7 cellular contexts compared by ENCODE assay signal in genomic region chr13:43880451-43880850, GRCh38. TPM values are rescaled to one million over a fixed set of nuclear protein-coding genes. Genes with fewer than 3 reads are reported as not detected.
DNase-seq lines count a peak whose midpoint lies in the region; ATAC-seq and TF ChIP-seq lines count a peak whose summit lies in the region.

No MANE protein-coding gene starts in this region.

- no peaks in the 10 kb centered on the region for H3K9me3 ChIP-seq in hepatocyte (ENCODE audit: low read depth)
- H3K9me3 ChIP-seq in uterus = no peaks in the 10 kb centered on the region

- POLR2A ChIA-PET in activated CD4-positive, alpha-beta memory T cell treated with anti-CD3 and anti-CD28 coated beads for 36 hours (lab: Charles Lee) = interaction anchor here (2.1 kb wide), 1 partner anchor 84 kb away, joined by 8 read pairs; no protein-coding TSS in a partner anchor

- H3K27ac Mint-ChIP-seq in HFFc6 = peak overlapping the region; percentile 99
- H3K27ac Mint-ChIP-seq in activated CD4-positive, alpha-beta memory T cell treated with anti-CD3 and anti-CD28 coated beads for 36 hours = peak overlapping the region; percentile 67

- H3K36me3 Mint-ChIP-seq in HFFc6 (ENCODE audit: low read depth) = peaks cover 4% of the 10 kb centered on the region; the same call in 1 of the 2 replicates
- H3K36me3 Mint-ChIP-seq in activated CD4-positive, alpha-beta memory T cell treated with anti-CD3 and anti-CD28 coated beads for 36 hours = peaks cover under 1% of the 10 kb centered on the region

- TF ChIP-seq CTCF in HFFc6 (IDR thresholded peaks at IDR 0.05) (no peak), hepatocyte (IDR thresholded peaks at IDR 0.05; ENCODE audit: poor library complexity) (no peak), uterus (IDR thresholded peaks at IDR 0.05) (no peak)

- intact Hi-C loops in activated CD4-positive, alpha-beta memory T cell treated with anti-CD3 and anti-CD28 coated beads for 36 hours (cut with micrococcal nuclease) = no loop called here
- intact Hi-C loops in uterus (cut with DNase I; ENCODE audit: low total_unique reads) = no loop called here

- H3K27me3 Mint-ChIP-seq in HFFc6 (ENCODE audit: insufficient read depth) = no peaks in the 10 kb centered on the region
- H3K27me3 Mint-ChIP-seq in activated CD4-positive, alpha-beta memory T cell treated with anti-CD3 and anti-CD28 coated beads for 36 hours = peaks cover 2% of the 10 kb centered on the region

- no peak for TF ChIP-seq POLR2A in uterus (IDR thresholded peaks at IDR 0.05)

- peak overlapping the region; percentile 88 for H2AFZ ChIP-seq in hepatocyte

- 40% methylated on average over 9 of the region's 9 CpGs for whole genome bisulfite sequencing in hepatocyte (ENCODE audit: low lambda C conversion rate, missing lambda C conversion rate)

- DNase-seq in HFFc6 (no peak), hepatocyte (ENCODE audit: low spot score) (no peak), uterus (no peak)
- DNase-seq in activated CD4-positive, alpha-beta memory T cell treated with anti-CD3 and anti-CD28 coated beads for 36 hours = no peak

- H3K36me3 ChIP-seq in hepatocyte (replicated peaks; ENCODE audit: insufficient read depth, low read depth) = no peaks in the 10 kb centered on the region
- H3K36me3 ChIP-seq in uterus = no peaks in the 10 kb centered on the region

- CTCF ChIA-PET in activated CD4-positive, alpha-beta memory T cell treated with anti-CD3 and anti-CD28 coated beads for 36 hours (lab: Charles Lee) = interaction anchor here (1.0 kb wide), 1 partner anchor 14 kb away, joined by 3 read pairs; no protein-coding TSS in a partner anchor

- peak overlapping the region; percentile 94 for H3K4me2 ChIP-seq in hepatocyte

- H3K9me3 Mint-ChIP-seq in HFFc6 = no peaks in the 10 kb centered on the region
- H3K9me3 Mint-ChIP-seq in activated CD4-positive, alpha-beta memory T cell treated with anti-CD3 and anti-CD28 coated beads for 36 hours = no peaks in the 10 kb centered on the region

- peak overlapping the region; percentile 93 for H3K4me3 Mint-ChIP-seq in HFFc6
- peak overlapping the region; percentile 85 for H3K4me3 Mint-ChIP-seq in activated CD4-positive, alpha-beta memory T cell treated with anti-CD3 and anti-CD28 coated beads for 36 hours

- H3K9me2 ChIP-seq in hepatocyte (replicated peaks; ENCODE audit: insufficient read depth) = no peaks in the 10 kb centered on the region

- ATAC-seq in HG02870 (IDR thresholded peaks at IDR 0.05; ENCODE audit: unreplicated experiment) (no peak), GM21447 (IDR thresholded peaks at IDR 0.05; ENCODE audit: unreplicated experiment) (no peak)

- H3K27me3 ChIP-seq in hepatocyte (no peaks in the 10 kb centered on the region), uterus (no peaks in the 10 kb centered on the region)

- peak overlapping the region; percentile 77 for H3K4me3 ChIP-seq in hepatocyte
- peak overlapping the region; percentile 56 to 93 (median 75) for H3K4me3 ChIP-seq in skin epidermis
- peak overlapping the region in 1 of 2 donors; percentile 76 for H3K4me3 ChIP-seq in uterus

- no peak overlapping the region for H3K27ac ChIP-seq in hepatocyte
- H3K27ac ChIP-seq in skin epidermis = peak overlapping the region in 14 of 21 experiments; percentile 90 to 99 (median 98)
- peak overlapping the region in 1 of 2 donors; percentile 95 for H3K27ac ChIP-seq in uterus

- H3K4me1 ChIP-seq in hepatocyte (ENCODE audit: insufficient read depth) = peaks cover 14% of the 10 kb centered on the region
- no peaks in the 10 kb centered on the region for H3K4me1 ChIP-seq in uterus

- peaks cover 12% of the 10 kb centered on the region for H3K79me2 ChIP-seq in hepatocyte

- H4K20me1 ChIP-seq in hepatocyte (ENCODE audit: insufficient read depth, poor library complexity, severe bottlenecking) = no peaks in the 10 kb centered on the region

- peaks cover 28% of the 10 kb centered on the region for H3K4me1 Mint-ChIP-seq in HFFc6 (ENCODE audit: low read depth)
- H3K4me1 Mint-ChIP-seq in activated CD4-positive, alpha-beta memory T cell treated with anti-CD3 and anti-CD28 coated beads for 36 hours (ENCODE audit: low read depth) = peaks cover 23% of the 10 kb centered on the region

RNA-seq across cellular contexts. Expression of gene LACC1, which starts 0.7 kb away (rescaled TPM):
- 1 to 10 TPM; 3.2 to 5.2 (median 3.5) TPM for total RNA-seq in HFFc6 (2021; fragmentation: NEBNext Ultra II Directional; extraction: Animal tissue kit (Norgen Biotek cat#: 25700))
- 1 to 10 TPM; 4.4 to 4.5 TPM for total RNA-seq in activated CD4-positive, alpha-beta memory T cell treated with anti-CD3 and anti-CD28 coated beads for 36 hours
- total RNA-seq in hepatocyte (10.3 and 11.1 TPM in 2 replicates), uterus (1 to 10 TPM; 1.0 to 7.7 (median 5.4) TPM)
- polyA plus RNA-seq in hepatocyte = 3.1 and 3.6 TPM in 2 replicates

RNA-seq across cellular contexts. Expression of gene CCDC122, which starts 0.9 kb away (rescaled TPM):
- total RNA-seq in HFFc6 (2021; fragmentation: NEBNext Ultra II Directional; extraction: Animal tissue kit (Norgen Biotek cat#: 25700)) = 1 to 10 TPM; 3.9 to 6.3 (median 5.2) TPM
- 1 to 10 TPM; 2.0 to 2.5 TPM for total RNA-seq in activated CD4-positive, alpha-beta memory T cell treated with anti-CD3 and anti-CD28 coated beads for 36 hours
- total RNA-seq in hepatocyte (5.3 and 9.0 TPM in 2 replicates), uterus (10 to 100 TPM in 1 of 4 donors, 1 to 10 TPM in 3; 3.5 to 18.0 (median 5.8) TPM)
- polyA plus RNA-seq in hepatocyte = 10.3 and 14.5 TPM in 2 replicates
